In the genomic region with DNA sequence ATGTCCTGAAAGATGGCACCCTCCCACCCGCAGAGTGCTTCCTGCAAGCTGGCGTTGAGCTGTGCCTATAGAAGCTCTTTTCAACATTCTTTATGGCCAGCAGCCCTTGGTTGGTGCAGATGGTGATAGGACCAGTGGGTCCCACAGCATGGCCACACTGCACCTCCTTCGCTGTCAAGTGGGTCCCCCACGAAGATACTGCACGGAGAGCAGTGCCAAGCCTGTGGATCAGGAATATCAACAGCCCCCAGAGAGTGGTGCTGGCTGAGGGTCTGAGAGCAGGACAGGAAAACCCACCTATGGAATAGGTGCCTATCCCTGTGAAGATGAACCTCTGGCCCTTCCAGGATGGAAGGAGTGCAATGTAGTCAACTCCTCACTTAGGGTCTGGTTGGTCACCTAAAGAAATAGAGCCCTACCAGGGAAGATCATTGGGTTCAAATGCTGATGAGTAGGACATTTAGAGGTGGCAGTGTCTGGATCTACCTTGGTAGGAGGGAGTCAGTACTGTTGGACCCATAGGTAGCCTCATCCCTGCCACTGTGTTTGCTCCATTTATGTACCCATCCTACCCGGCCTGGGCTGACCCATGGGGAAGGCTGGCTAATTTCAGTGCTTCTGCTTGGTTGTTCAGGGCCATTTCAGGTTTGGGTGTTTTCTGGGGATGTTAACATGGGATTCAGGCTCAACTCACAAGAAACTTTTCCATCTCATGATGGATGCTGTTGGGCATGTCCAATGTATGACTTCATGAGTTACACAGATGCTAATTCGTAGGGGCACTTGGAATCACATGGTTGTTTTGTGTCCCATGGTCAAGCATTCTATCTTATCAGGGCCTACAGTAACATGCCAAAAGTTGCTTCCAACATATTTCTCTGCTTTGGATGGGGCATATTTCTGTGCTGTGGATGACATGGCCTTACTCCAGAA, we compare ENCODE assay signal across 11 cellular contexts. TPM values are rescaled to one million over a fixed set of nuclear protein-coding genes. Genes with fewer than 3 reads are reported as not detected.
A peak's percentile ranks its signal among the peaks of the same experiment; 100 is the strongest.
DNase-seq lines count a peak whose midpoint lies in the region; ATAC-seq lines count a peak whose summit lies in the region.
"Had no signal": no experiment of that assay in that cellular context is flagged by ENCODE, and none has a peak within 500 bp of the region (broad histone marks: within the 10 kb centered on the region; RNA-seq: fewer than 3 reads in every experiment).

No MANE protein-coding gene starts in this region.

- CTCF ChIA-PET in T-cell (lab: Charles Lee) = no interaction called here

- H3K4me1 Mint-ChIP-seq in T-helper 1 cell treated with Interleukin-12 subunit alpha and Interleukin-12 subunit beta and Interleukin-4 antibody, amounts not matched to agents 30 μg/mL and 1 μg/mL, for 36 hours (ENCODE audit: low read depth) = peaks cover 57% of the 10 kb centered on the region
- peaks cover 72 to 80% (median 74%) of the 10 kb centered on the region in 3 donors for H3K4me1 Mint-ChIP-seq in T-cell
- peaks cover 70% of the 10 kb centered on the region for H3K4me1 Mint-ChIP-seq in stimulated activated effector memory CD8-positive, alpha-beta T cell treated with anti-CD3 and anti-CD28 coated beads, Interleukin-12 subunit alpha, Interleukin-12 subunit beta, amount 100 ng/mL, for 72 hours

- no peaks in the 10 kb centered on the region for H3K27me3 Mint-ChIP-seq in T-helper 1 cell treated with Interleukin-12 subunit alpha and Interleukin-12 subunit beta and Interleukin-4 antibody, amounts not matched to agents 30 μg/mL and 1 μg/mL, for 36 hours (ENCODE audit: low read depth)
- H3K27me3 Mint-ChIP-seq in T-cell = no peaks in the 10 kb centered on the region

- H3K9me3 Mint-ChIP-seq in T-helper 1 cell treated with Interleukin-12 subunit alpha and Interleukin-12 subunit beta and Interleukin-4 antibody, amounts not matched to agents 30 μg/mL and 1 μg/mL, for 36 hours = no peaks in the 10 kb centered on the region
- no peaks in the 10 kb centered on the region for H3K9me3 Mint-ChIP-seq in T-cell
- H3K9me3 Mint-ChIP-seq in stimulated activated effector memory CD8-positive, alpha-beta T cell treated with anti-CD3 and anti-CD28 coated beads, Interleukin-12 subunit alpha, Interleukin-12 subunit beta, amount 100 ng/mL, for 72 hours = no peaks in the 10 kb centered on the region
- H3K9me3 Mint-ChIP-seq: GM23338 had no signal

- no peak for ATAC-seq in T-cell (replicated peaks in 1 of 4)
- no peak for ATAC-seq in stimulated activated effector memory CD8-positive, alpha-beta T cell treated with anti-CD3 and anti-CD28 coated beads, Interleukin-12 subunit alpha, Interleukin-12 subunit beta, amount 100 ng/mL, for 72 hours
- no peak for ATAC-seq in HG03442 (IDR thresholded peaks at IDR 0.05; ENCODE audit: unreplicated experiment)
- ATAC-seq: GM23338, K562 had no signal

- H3K27ac Mint-ChIP-seq in T-helper 1 cell treated with Interleukin-12 subunit alpha and Interleukin-12 subunit beta and Interleukin-4 antibody, amounts not matched to agents 30 μg/mL and 1 μg/mL, for 36 hours = peak overlapping the region; percentile 89
- H3K27ac Mint-ChIP-seq in T-cell = peak overlapping the region; percentile 98
- peak overlapping the region; percentile 100 for H3K27ac Mint-ChIP-seq in stimulated activated effector memory CD8-positive, alpha-beta T cell treated with anti-CD3 and anti-CD28 coated beads, Interleukin-12 subunit alpha, Interleukin-12 subunit beta, amount 100 ng/mL, for 72 hours
- H3K27ac Mint-ChIP-seq: GM23338 had no signal

- POLR2A ChIA-PET in T-cell (lab: Charles Lee) = no interaction called here

- H3K36me3 Mint-ChIP-seq in T-helper 1 cell treated with Interleukin-12 subunit alpha and Interleukin-12 subunit beta and Interleukin-4 antibody, amounts not matched to agents 30 μg/mL and 1 μg/mL, for 36 hours (ENCODE audit: low read depth) = peaks cover 46% of the 10 kb centered on the region
- peaks cover 18% of the 10 kb centered on the region for H3K36me3 Mint-ChIP-seq in T-cell
- H3K36me3 Mint-ChIP-seq in stimulated activated effector memory CD8-positive, alpha-beta T cell treated with anti-CD3 and anti-CD28 coated beads, Interleukin-12 subunit alpha, Interleukin-12 subunit beta, amount 100 ng/mL, for 72 hours = peaks cover 74% of the 10 kb centered on the region

- H3K27ac ChIP-seq in substantia nigra (ENCODE audit: low read depth, low read length, poor library complexity, severe bottlenecking) = no peak overlapping the region
- H3K27ac ChIP-seq: 22Rv1 had no signal

- peak overlapping the region; percentile 96 for H3K4me3 Mint-ChIP-seq in T-helper 1 cell treated with Interleukin-12 subunit alpha and Interleukin-12 subunit beta and Interleukin-4 antibody, amounts not matched to agents 30 μg/mL and 1 μg/mL, for 36 hours
- H3K4me3 Mint-ChIP-seq in T-cell = peak overlapping the region; percentile 98 to 100 (median 99)
- H3K4me3 Mint-ChIP-seq in stimulated activated effector memory CD8-positive, alpha-beta T cell treated with anti-CD3 and anti-CD28 coated beads, Interleukin-12 subunit alpha, Interleukin-12 subunit beta, amount 100 ng/mL, for 72 hours = peak overlapping the region; percentile 100

- no peak for DNase-seq in T-helper 1 cell
- DNase-seq in T-cell = no peak
- DNase-seq in islet precursor cell = peak; percentile 32
- no peak for DNase-seq in stimulated activated effector memory CD8-positive, alpha-beta T cell treated with anti-CD3 and anti-CD28 coated beads, Interleukin-12 subunit alpha, Interleukin-12 subunit beta, amount 100 ng/mL, for 72 hours (ENCODE audit: low spot score in 2 of 2)
- no peak for DNase-seq in HUDEP-2 (lab: John Stamatoyannopoulos, UW; ENCODE audit: unreplicated experiment in 76 of 76)
- no peak for DNase-seq in substantia nigra (lab: John Stamatoyannopoulos, UW)

RNA-seq across cellular contexts. Expression of a gene that starts 33.4 kb away (rescaled TPM):
- total RNA-seq in T-cell = 10 to 100 TPM; 15.7 to 21.7 (median 16.1) TPM
